Comparison of ENCODE assay signal across 9 cellular contexts in genomic region chr1:85581802-85582686, GRCh38. TPM values are rescaled to one million over a fixed set of nuclear protein-coding genes. Genes with fewer than 3 reads are reported as not detected.
DNase-seq lines count a peak whose midpoint lies in the region; ATAC-seq and TF ChIP-seq lines count a peak whose summit lies in the region.
"Had no signal": no experiment of that assay in that cellular context is flagged by ENCODE, and none has a peak within 500 bp of the region (broad histone marks: within the 10 kb centered on the region; RNA-seq: fewer than 3 reads in every experiment).

No MANE protein-coding gene starts in this region.

- H3K4me3 ChIP-seq in WI38 (ENCODE audit: low read depth, low read length) = peak overlapping the region; percentile 90
- H3K4me3 ChIP-seq in skin epidermis = peak overlapping the region; percentile 52 to 76 (median 63)
- no peak overlapping the region for H3K4me3 ChIP-seq in Karpas-422 (ENCODE audit: low read length)

- DNase-seq in HT-29 (ENCODE audit: low spot score) (peak; percentile 86), hepatic stellate cell (ENCODE audit: low spot score) (peak; percentile 52), Karpas-422 (no peak)
- DNase-seq in natural killer cell treated with Interleukin-12 subunit alpha and Interleukin-12 subunit beta and Interleukin-15 and Interleukin-18, amount 100 ng/mL, for 72 hours (ENCODE audit: low spot score) = no peak
- no peak for DNase-seq in activated CD8-positive, alpha-beta memory T cell treated with anti-CD3 and anti-CD28 coated beads, Interleukin-2, amount 10 ng/mL, durations not matched to agents 7 days and 5 days

- no peaks in the 10 kb centered on the region for H3K9me3 Mint-ChIP-seq in natural killer cell treated with Interleukin-12 subunit alpha and Interleukin-12 subunit beta and Interleukin-15 and Interleukin-18, amount 100 ng/mL, for 72 hours
- H3K9me3 Mint-ChIP-seq in activated CD8-positive, alpha-beta memory T cell treated with anti-CD3 and anti-CD28 coated beads, Interleukin-2, amount 10 ng/mL, durations not matched to agents 7 days and 5 days (ENCODE audit: low read depth) = no peaks in the 10 kb centered on the region

- TF ChIP-seq CTCF in WI38 (IDR thresholded peaks at IDR 0.05; ENCODE audit: low read depth, low read length) = peak; percentile 38; the same call in 1 of the 2 replicates

- peaks cover 0 to 10% of the 10 kb centered on the region in 2 donors for H3K4me1 Mint-ChIP-seq in natural killer cell treated with Interleukin-12 subunit alpha and Interleukin-12 subunit beta and Interleukin-15 and Interleukin-18, amount 100 ng/mL, for 72 hours (ENCODE audit: low read depth in 2 of 2)
- peaks cover 22% of the 10 kb centered on the region for H3K4me1 Mint-ChIP-seq in activated CD8-positive, alpha-beta memory T cell treated with anti-CD3 and anti-CD28 coated beads, Interleukin-2, amount 10 ng/mL, durations not matched to agents 7 days and 5 days

- ATAC-seq in natural killer cell treated with Interleukin-12 subunit alpha and Interleukin-12 subunit beta and Interleukin-15 and Interleukin-18, amount 100 ng/mL, for 72 hours = no peak
- no peak for ATAC-seq in activated CD8-positive, alpha-beta memory T cell treated with anti-CD3 and anti-CD28 coated beads, Interleukin-2, amount 10 ng/mL, durations not matched to agents 7 days and 5 days
- ATAC-seq in HG03196 (IDR thresholded peaks at IDR 0.05; ENCODE audit: unreplicated experiment) = no peak

- no peak overlapping the region for H3K4me3 Mint-ChIP-seq in natural killer cell treated with Interleukin-12 subunit alpha and Interleukin-12 subunit beta and Interleukin-15 and Interleukin-18, amount 100 ng/mL, for 72 hours
- H3K4me3 Mint-ChIP-seq in activated CD8-positive, alpha-beta memory T cell treated with anti-CD3 and anti-CD28 coated beads, Interleukin-2, amount 10 ng/mL, durations not matched to agents 7 days and 5 days = no peak overlapping the region

- no peak overlapping the region for H3K27ac Mint-ChIP-seq in natural killer cell treated with Interleukin-12 subunit alpha and Interleukin-12 subunit beta and Interleukin-15 and Interleukin-18, amount 100 ng/mL, for 72 hours
- H3K27ac Mint-ChIP-seq in activated CD8-positive, alpha-beta memory T cell treated with anti-CD3 and anti-CD28 coated beads, Interleukin-2, amount 10 ng/mL, durations not matched to agents 7 days and 5 days = no peak overlapping the region

- no peak overlapping the region for H3K4me2 ChIP-seq in Karpas-422 (ENCODE audit: low read depth, low read length, poor library complexity, severe bottlenecking)

- no peaks in the 10 kb centered on the region for H3K36me3 ChIP-seq in Karpas-422 (ENCODE audit: insufficient read depth, low read length)

- no peaks in the 10 kb centered on the region for H3K9me2 ChIP-seq in Karpas-422 (replicated peaks; ENCODE audit: insufficient read depth, low read length)

- no peaks in the 10 kb centered on the region for H3K27me3 ChIP-seq in Karpas-422 (ENCODE audit: low read length)

- H3K36me3 Mint-ChIP-seq in natural killer cell treated with Interleukin-12 subunit alpha and Interleukin-12 subunit beta and Interleukin-15 and Interleukin-18, amount 100 ng/mL, for 72 hours = no peaks in the 10 kb centered on the region
- no peaks in the 10 kb centered on the region for H3K36me3 Mint-ChIP-seq in activated CD8-positive, alpha-beta memory T cell treated with anti-CD3 and anti-CD28 coated beads, Interleukin-2, amount 10 ng/mL, durations not matched to agents 7 days and 5 days

- no peaks in the 10 kb centered on the region for H3K9me3 ChIP-seq in Karpas-422 (ENCODE audit: low read length)

- H3K27me3 Mint-ChIP-seq in natural killer cell treated with Interleukin-12 subunit alpha and Interleukin-12 subunit beta and Interleukin-15 and Interleukin-18, amount 100 ng/mL, for 72 hours = peaks cover 39 to 43% of the 10 kb centered on the region in 2 donors
- H3K27me3 Mint-ChIP-seq in activated CD8-positive, alpha-beta memory T cell treated with anti-CD3 and anti-CD28 coated beads, Interleukin-2, amount 10 ng/mL, durations not matched to agents 7 days and 5 days = peaks cover 83% of the 10 kb centered on the region

- peak overlapping the region in 17 of 21 experiments; percentile 43 to 98 (median 91) for H3K27ac ChIP-seq in skin epidermis
- no peak overlapping the region for H3K27ac ChIP-seq in Karpas-422 (ENCODE audit: low read length)

- no peaks in the 10 kb centered on the region for H3K79me2 ChIP-seq in Karpas-422 (ENCODE audit: low read length)

- no peaks in the 10 kb centered on the region for H3K4me1 ChIP-seq in Karpas-422 (ENCODE audit: low read length)

- no peak overlapping the region for H3K9ac ChIP-seq in Karpas-422 (ENCODE audit: low read length)

- H2AFZ ChIP-seq in Karpas-422 (ENCODE audit: low read length) = no peak overlapping the region

- CTCF ChIA-PET in activated CD8-positive, alpha-beta memory T cell treated with anti-CD3 and anti-CD28 coated beads, Interleukin-2, amount 10 ng/mL, durations not matched to agents 7 days and 5 days (lab: Charles Lee) = interaction anchor here (0.6 to 1.5 kb wide), 3 partner anchors 12 to 206 kb away, joined by 3 to 4 read pairs (median 3); no protein-coding TSS in a partner anchor

- H4K20me1 ChIP-seq in Karpas-422 (ENCODE audit: insufficient read depth, low read depth, low read length) = no peaks in the 10 kb centered on the region

RNA-seq across cellular contexts. Expression of gene CCN1, which starts 1.5 kb away (rescaled TPM):
- total RNA-seq in HT-29 (2014; rRNA removed; shearing (Covaris generic)) = 2.1 and 2.4 TPM in 2 replicates
- 0.07 TPM in 1 of 2 replicates, not detected in the other for total RNA-seq in Karpas-422 (2014; rRNA removed; shearing (Covaris generic); ENCODE audit: low replicate concordance)
- total RNA-seq in natural killer cell treated with Interleukin-12 subunit alpha and Interleukin-12 subunit beta and Interleukin-15 and Interleukin-18, amount 100 ng/mL, for 72 hours = not detected
- not detected for total RNA-seq in activated CD8-positive, alpha-beta memory T cell treated with anti-CD3 and anti-CD28 coated beads, Interleukin-2, amount 10 ng/mL, durations not matched to agents 7 days and 5 days
- total RNA-seq: activated CD8-positive, alpha-beta memory T cell treated with anti-CD3 and anti-CD28 coated beads for 36 hours had no signal

Comparison
In these comparisons a context has a peak if more than half of its experiments do, and no peak if none do; other contexts are left out.
1. DNase-seq: peak in HT-29 (single experiment) and hepatic stellate cell (single experiment); none in Karpas-422 (single experiment), natural killer cell treated with Interleukin-12 subunit alpha and Interleukin-12 subunit beta and Interleukin-15 and Interleukin-18, amount 100 ng/mL, for 72 hours (single experiment) and activated CD8-positive, alpha-beta memory T cell treated with anti-CD3 and anti-CD28 coated beads, Interleukin-2, amount 10 ng/mL, durations not matched to agents 7 days and 5 days (single experiment).